Comparison of ENCODE assay signal across 10 cellular contexts in genomic region chr1:192476802-192477298, GRCh38.
DNase-seq lines count a peak whose midpoint lies in the region; ATAC-seq and TF ChIP-seq lines count a peak whose summit lies in the region.
"Had no signal": no experiment of that assay in that cellular context is flagged by ENCODE, and none has a peak within 500 bp of the region (broad histone marks: within the 10 kb centered on the region; RNA-seq: fewer than 3 reads in every experiment).

No MANE protein-coding gene starts in this region.

- ATAC-seq in HG02938 (IDR thresholded peaks at IDR 0.05; ENCODE audit: unreplicated experiment) (peak; percentile 90), PC-3 (peak; percentile 76), right lobe of liver (peak; percentile 20 to 60 (median 30))

- no peak for TF ChIP-seq CTCF in PC-3 (conservative IDR thresholded peaks at IDR 0.05; ENCODE audit: low read depth, low read length)
- no peak for TF ChIP-seq CTCF in right lobe of liver (IDR thresholded peaks at IDR 0.05)

- H3K36me3 ChIP-seq in PC-3 (ENCODE audit: low read depth, low read length) (no peaks in the 10 kb centered on the region), right lobe of liver (no peaks in the 10 kb centered on the region)
- H3K36me3 ChIP-seq: BLaER1, SJSA1 had no signal

- H3K27me3 ChIP-seq in PC-3 (ENCODE audit: low read length) (no peaks in the 10 kb centered on the region), right lobe of liver (no peaks in the 10 kb centered on the region)
- H3K27me3 ChIP-seq: BLaER1, SJSA1 had no signal

- H3K9me2 ChIP-seq in PC-3 (replicated peaks; ENCODE audit: low read length): no peaks in the 10 kb centered on the region

- H4K20me1 ChIP-seq in PC-3 (ENCODE audit: low read length): no peaks in the 10 kb centered on the region
- H4K20me1 ChIP-seq: BLaER1 had no signal

- no TSS peak for BruUV-seq in PC-3 (replicated peaks; lab: Mats Ljungman, UMichigan)

- TF ChIP-seq POLR2A in right lobe of liver (IDR thresholded peaks at IDR 0.05): no peak

- H3K4me1 ChIP-seq in PC-3 (ENCODE audit: insufficient read depth, low read length) (peaks cover 8% of the 10 kb centered on the region), right lobe of liver (no peaks in the 10 kb centered on the region)
- H3K4me1 ChIP-seq: BLaER1, SJSA1 had no signal

- H3F3A ChIP-seq in PC-3 (ENCODE audit: low read length, unreplicated experiment): no peaks in the 10 kb centered on the region

- peak; percentile 11 for DNase-seq in activated CD4-positive, alpha-beta T cell treated with anti-CD3 and anti-CD28 coated beads for 48 hours
- no peak for DNase-seq in activated CD4-positive, alpha-beta T cell treated with anti-CD3 and anti-CD28 coated beads for 1 hour
- DNase-seq in PC-3 (peak; percentile 46), right lobe of liver (no peak), KG1 (lab: John Stamatoyannopoulos, UW) (no peak), midbrain (lab: John Stamatoyannopoulos, UW) (no peak)
- no peak for DNase-seq in activated CD8-positive, alpha-beta memory T cell treated with anti-CD3 and anti-CD28 coated beads for 24 hours

- H3K79me2 ChIP-seq in PC-3 (ENCODE audit: low read length): no peaks in the 10 kb centered on the region

- CTCF ChIA-PET in PC-3 (lab: Charles Lee): interaction anchor here (0.5 to 1.4 kb wide), 4 partner anchors 103 to 331 kb away, joined by 3 to 9 read pairs (median 5); no protein-coding TSS in a partner anchor

- H3K9ac ChIP-seq in PC-3 (ENCODE audit: low read length): no peak overlapping the region; the same call in 1 of the 2 replicates
- H3K9ac ChIP-seq: BLaER1 had no signal

- H2AFZ ChIP-seq in PC-3 (ENCODE audit: low read length): peak overlapping the region; percentile 61

- no peaks in the 10 kb centered on the region for H3K9me3 ChIP-seq in PC-3 (ENCODE audit: low read length)
- H3K9me3 ChIP-seq in right lobe of liver: no peaks in the 10 kb centered on the region
- H3K9me3 ChIP-seq: SJSA1 had no signal

- intact Hi-C loops in PC-3 (cut with micrococcal nuclease) (loop anchor here (1.0 to 10.0 kb wide), 6 partner anchors 103 to 638 kb away; no protein-coding TSS in a partner anchor), right lobe of liver (cut with DNase I) (loop anchor here (10.0 kb wide), 1 partner anchor 128 kb away; no protein-coding TSS in a partner anchor)

- POLR2A ChIA-PET in PC-3 (lab: Charles Lee; ENCODE audit: unreplicated experiment): interaction anchor here (0.6 kb wide), 1 partner anchor 331 kb away, joined by 3 read pairs; no protein-coding TSS in a partner anchor

- peak overlapping the region; percentile 43; the same call in 1 of the 2 replicates for H3K27ac ChIP-seq in PC-3 (ENCODE audit: low read length)
- H3K27ac ChIP-seq in right lobe of liver: no peak overlapping the region
- H3K27ac ChIP-seq: BLaER1, SJSA1 had no signal

- peak overlapping the region; percentile 37; the same call in 1 of the 2 replicates for H3K4me3 ChIP-seq in PC-3 (ENCODE audit: low read length)
- H3K4me3 ChIP-seq in right lobe of liver: no peak overlapping the region
- H3K4me3 ChIP-seq: BLaER1, SJSA1 had no signal

- 19% methylated on average over 4 of the region's 12 CpGs for WGBS in right lobe of liver (ENCODE audit: insufficient coverage, low coverage, low lambda C conversion rate, missing lambda C conversion rate)

- peak overlapping the region; percentile 73 for H3K4me2 ChIP-seq in PC-3 (ENCODE audit: low read length)
- H3K4me2 ChIP-seq: BLaER1 had no signal

Comparison
In these comparisons a context has a peak if more than half of its experiments do, and no peak if none do; other contexts are left out.
1. DNase-seq: peak in activated CD4-positive, alpha-beta T cell treated with anti-CD3 and anti-CD28 coated beads for 48 hours (single experiment) and PC-3 (single experiment); none in activated CD4-positive, alpha-beta T cell treated with anti-CD3 and anti-CD28 coated beads for 1 hour (single experiment), right lobe of liver (0 of 3), activated CD8-positive, alpha-beta memory T cell treated with anti-CD3 and anti-CD28 coated beads for 24 hours (single experiment), KG1 (single experiment) and midbrain (single experiment).
2. ATAC-seq: peak in every context shown above with its lines; median percentile 90 in HG02938; 76 in PC-3; 30 in right lobe of liver.